13 cellular contexts compared by ENCODE assay signal in genomic region chr2:174666786-174667369, GRCh38.
DNase-seq lines count a peak whose midpoint lies in the region; ATAC-seq, FAIRE-seq and TF ChIP-seq lines count a peak whose summit lies in the region.
"Had no signal": no experiment of that assay in that cellular context is flagged by ENCODE, and none has a peak within 500 bp of the region (broad histone marks: within the 10 kb centered on the region; RNA-seq: fewer than 3 reads in every experiment).

No MANE protein-coding gene starts in this region.

- H3K4me1 ChIP-seq in SK-N-SH (ENCODE audit: control insufficient read depth in 1 of 2, insufficient read depth in 2 of 2, low read depth in 1 of 2, low read length in 1 of 2) (peaks cover 34 to 71% of the 10 kb centered on the region in 2 experiments), suprapubic skin (peaks cover 35% of the 10 kb centered on the region)

- peaks cover 1 to 14% (median 3%) of the 10 kb centered on the region in 3 donors for H3K36me3 Mint-ChIP-seq in naive thymus-derived CD8-positive, alpha-beta T cell

- TF ChIP-seq CTCF in SK-N-SH (IDR thresholded peaks at IDR 0.05) (no peak), brain microvascular endothelial cell (IDR thresholded peaks at IDR 0.05; ENCODE audit: low read depth, low read length, missing control alignments) (peak; percentile 19), suprapubic skin (IDR thresholded peaks at IDR 0.05) (no peak)

- no peak for FAIRE-seq in urothelium cell line (lab: Jason Lieb, UNC)
- FAIRE-seq: astrocyte had no signal

- H3K27me3 ChIP-seq in SK-N-SH (ENCODE audit: insufficient read depth), result no peaks in the 10 kb centered on the region
- H3K27me3 ChIP-seq in brain microvascular endothelial cell (replicated peaks), result no peaks in the 10 kb centered on the region
- no peaks in the 10 kb centered on the region for H3K27me3 ChIP-seq in suprapubic skin

- H3K4me3 Mint-ChIP-seq in naive thymus-derived CD8-positive, alpha-beta T cell, result peak overlapping the region in 5 of 10 donors; percentile 19 to 74 (median 46)

- H2AFZ ChIP-seq in SK-N-SH (ENCODE audit: low read depth), result no peak overlapping the region

- peaks cover 11% of the 10 kb centered on the region for H4K20me1 ChIP-seq in SK-N-SH (ENCODE audit: insufficient read depth)

- CTCF ChIA-PET in SK-N-SH (lab: Yijun Ruan, JAX), result interaction anchor here (1.0 to 3.0 kb wide), 5 partner anchors 9 to 120 kb away, joined by 3 to 13 read pairs (median 7); partner anchors contain the start of gene WIPF1

- peaks cover 0 to 6% of the 10 kb centered on the region in 2 experiments for H3K36me3 ChIP-seq in SK-N-SH (replicated peaks in 1 of 2; ENCODE audit: control insufficient read depth in 1 of 2, insufficient read depth in 2 of 2, low read length in 1 of 2)
- H3K36me3 ChIP-seq in brain microvascular endothelial cell (replicated peaks), result no peaks in the 10 kb centered on the region
- no peaks in the 10 kb centered on the region for H3K36me3 ChIP-seq in suprapubic skin

- in situ Hi-C loops in brain microvascular endothelial cell (cut with HindIII; ENCODE audit: low pct_ligation_motif_present, low sequenced_read_pairs), result no loop called here

- H3K4me3 ChIP-seq in SK-N-SH (ENCODE audit: low read depth in 2 of 2, low read length in 1 of 2) (no peak overlapping the region), brain microvascular endothelial cell (ENCODE audit: low read depth, low read length) (no peak overlapping the region), suprapubic skin (no peak overlapping the region)

- DNase-seq in SK-N-SH (no peak), brain microvascular endothelial cell (no peak), midbrain (lab: John Stamatoyannopoulos, UW) (peak; percentile 59), suprapubic skin (ENCODE audit: low spot score in 2 of 2) (no peak), urothelium cell line (ENCODE audit: low spot score) (no peak), NCI-H2171 treated with DMSO at 0.1 percent for 48 hours (lab: John Stamatoyannopoulos, UW) (no peak)
- DNase-seq in naive thymus-derived CD8-positive, alpha-beta T cell, result no peak
- DNase-seq: activated CD8-positive, alpha-beta memory T cell treated with anti-CD3 and anti-CD28 coated beads, Interleukin-2, amount 50 U/mL, for 4 hours; DMS153; erythroblast; NCI-H1436 treated with DMSO at 0.1 percent for 48 hours had no signal

- no peak for TF ChIP-seq RAD21 in SK-N-SH (IDR thresholded peaks at IDR 0.05; ENCODE audit: low read length)

- H3K9me2 ChIP-seq in SK-N-SH, result no peaks in the 10 kb centered on the region

- H3K9ac ChIP-seq in SK-N-SH, result no peak overlapping the region

- WGBS in SK-N-SH (ENCODE audit: low lambda C conversion rate), result 98% methylated on average over 6 of the region's 6 CpGs
- WGBS in suprapubic skin, result 61% methylated on average over 6 of the region's 6 CpGs

- H3F3A ChIP-seq in SK-N-SH (replicated peaks; ENCODE audit: insufficient read depth), result peaks cover 22% of the 10 kb centered on the region

- TF ChIP-seq POLR2A in suprapubic skin (IDR thresholded peaks at IDR 0.05), result no peak

- H3K27ac ChIP-seq in SK-N-SH (ENCODE audit: low read depth in 2 of 2, low read length in 1 of 2), result peak overlapping the region; percentile 17 to 79; a peak in 3 of 4 replicates
- H3K27ac ChIP-seq in brain microvascular endothelial cell, result no peak overlapping the region
- peak overlapping the region; percentile 53 for H3K27ac ChIP-seq in suprapubic skin

- no peak for ATAC-seq in SK-N-SH treated with all-trans-retinoic acid at 6 μM for 48 hours
- ATAC-seq in naive thymus-derived CD8-positive, alpha-beta T cell, result no peak

- TF ChIP-seq EP300 in SK-N-SH (IDR thresholded peaks at IDR 0.05; ENCODE audit: borderline replicate concordance in 1 of 2, low read depth in 1 of 2, low read length in 1 of 2) (no peak), suprapubic skin (IDR thresholded peaks at IDR 0.05) (no peak)

- POLR2A ChIA-PET in SK-N-SH (lab: Yijun Ruan, JAX), result interaction anchor here (0.6 kb wide), 1 partner anchor 224 kb away, joined by 3 read pairs; no protein-coding TSS in a partner anchor
- POLR2A ChIA-PET in naive thymus-derived CD8-positive, alpha-beta T cell (lab: Charles Lee), result interaction anchor here (0.7 to 1.2 kb wide), 4 partner anchors 13 to 23 kb away, joined by 3 to 6 read pairs (median 4); no protein-coding TSS in a partner anchor

- H3K27ac Mint-ChIP-seq in naive thymus-derived CD8-positive, alpha-beta T cell, result peak overlapping the region in 5 of 10 donors; percentile 23 to 73 (median 56)

- peaks cover 81% of the 10 kb centered on the region for H3K79me2 ChIP-seq in SK-N-SH (ENCODE audit: insufficient read depth)

- H3K9me3 ChIP-seq in SK-N-SH (no peaks in the 10 kb centered on the region), suprapubic skin (no peaks in the 10 kb centered on the region)

- no peaks in the 10 kb centered on the region for H3K27me3 Mint-ChIP-seq in naive thymus-derived CD8-positive, alpha-beta T cell

- H3K4me2 ChIP-seq in SK-N-SH, result no peak overlapping the region

- H3K9me3 Mint-ChIP-seq in naive thymus-derived CD8-positive, alpha-beta T cell, result peaks cover under 1 to 11% (median 5%) of the 10 kb centered on the region in 9 donors

- H3K4me1 Mint-ChIP-seq in naive thymus-derived CD8-positive, alpha-beta T cell, result peaks cover 14 to 59% (median 29%) of the 10 kb centered on the region in 4 donors

TF ChIP-seq in SK-N-SH, 30 proteins besides CTCF, POLR2A, EP300 and RAD21:
- TF ChIP-seq SIN3A (IDR thresholded peaks at IDR 0.05; ENCODE audit: borderline replicate concordance, low read depth, low read length) (no peak), NRF1 (IDR thresholded peaks at IDR 0.05; ENCODE audit: low read depth, low read length) (no peak), GATA2 (CRISPR knock-in tag; IDR thresholded peaks at IDR 0.05) (no peak), YY1 (IDR thresholded peaks at IDR 0.05; ENCODE audit: low read depth) (no peak), FOXJ3 (CRISPR knock-in tag; IDR thresholded peaks at IDR 0.05) (no peak), EZH2phosphoT487 (IDR thresholded peaks at IDR 0.05; ENCODE audit: borderline replicate concordance, low read depth) (no peak), NFIC (IDR thresholded peaks at IDR 0.05; ENCODE audit: borderline replicate concordance) (no peak)
- TF ChIP-seq, protein P1, sequence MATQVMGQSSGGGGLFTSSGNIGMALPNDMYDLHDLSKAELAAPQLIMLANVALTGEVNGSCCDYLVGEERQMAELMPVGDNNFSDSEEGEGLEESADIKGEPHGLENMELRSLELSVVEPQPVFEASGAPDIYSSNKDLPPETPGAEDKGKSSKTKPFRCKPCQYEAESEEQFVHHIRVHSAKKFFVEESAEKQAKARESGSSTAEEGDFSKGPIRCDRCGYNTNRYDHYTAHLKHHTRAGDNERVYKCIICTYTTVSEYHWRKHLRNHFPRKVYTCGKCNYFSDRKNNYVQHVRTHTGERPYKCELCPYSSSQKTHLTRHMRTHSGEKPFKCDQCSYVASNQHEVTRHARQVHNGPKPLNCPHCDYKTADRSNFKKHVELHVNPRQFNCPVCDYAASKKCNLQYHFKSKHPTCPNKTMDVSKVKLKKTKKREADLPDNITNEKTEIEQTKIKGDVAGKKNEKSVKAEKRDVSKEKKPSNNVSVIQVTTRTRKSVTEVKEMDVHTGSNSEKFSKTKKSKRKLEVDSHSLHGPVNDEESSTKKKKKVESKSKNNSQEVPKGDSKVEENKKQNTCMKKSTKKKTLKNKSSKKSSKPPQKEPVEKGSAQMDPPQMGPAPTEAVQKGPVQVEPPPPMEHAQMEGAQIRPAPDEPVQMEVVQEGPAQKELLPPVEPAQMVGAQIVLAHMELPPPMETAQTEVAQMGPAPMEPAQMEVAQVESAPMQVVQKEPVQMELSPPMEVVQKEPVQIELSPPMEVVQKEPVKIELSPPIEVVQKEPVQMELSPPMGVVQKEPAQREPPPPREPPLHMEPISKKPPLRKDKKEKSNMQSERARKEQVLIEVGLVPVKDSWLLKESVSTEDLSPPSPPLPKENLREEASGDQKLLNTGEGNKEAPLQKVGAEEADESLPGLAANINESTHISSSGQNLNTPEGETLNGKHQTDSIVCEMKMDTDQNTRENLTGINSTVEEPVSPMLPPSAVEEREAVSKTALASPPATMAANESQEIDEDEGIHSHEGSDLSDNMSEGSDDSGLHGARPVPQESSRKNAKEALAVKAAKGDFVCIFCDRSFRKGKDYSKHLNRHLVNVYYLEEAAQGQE (IDR thresholded peaks at IDR 0.05; ENCODE audit: low read depth, low read length), result no peak

TF ChIP-seq in SK-N-SH treated with all-trans-retinoic acid at 6 μM for 48 hours, 23 proteins besides CTCF, POLR2A, EP300 and RAD21:
- TF ChIP-seq CSDC2 (CRISPR knock-in tag; IDR thresholded peaks at IDR 0.05) (no peak), ZFP3 (CRISPR knock-in tag; IDR thresholded peaks at IDR 0.05) (no peak), ZC3H10 (CRISPR knock-in tag; IDR thresholded peaks at IDR 0.05) (no peak), OSR1 (CRISPR knock-in tag; IDR thresholded peaks at IDR 0.05) (no peak), ZFP30 (CRISPR knock-in tag; IDR thresholded peaks at IDR 0.05) (no peak), ESRRG (CRISPR knock-in tag; IDR thresholded peaks at IDR 0.05) (no peak)
- TF ChIP-seq, protein P2, sequence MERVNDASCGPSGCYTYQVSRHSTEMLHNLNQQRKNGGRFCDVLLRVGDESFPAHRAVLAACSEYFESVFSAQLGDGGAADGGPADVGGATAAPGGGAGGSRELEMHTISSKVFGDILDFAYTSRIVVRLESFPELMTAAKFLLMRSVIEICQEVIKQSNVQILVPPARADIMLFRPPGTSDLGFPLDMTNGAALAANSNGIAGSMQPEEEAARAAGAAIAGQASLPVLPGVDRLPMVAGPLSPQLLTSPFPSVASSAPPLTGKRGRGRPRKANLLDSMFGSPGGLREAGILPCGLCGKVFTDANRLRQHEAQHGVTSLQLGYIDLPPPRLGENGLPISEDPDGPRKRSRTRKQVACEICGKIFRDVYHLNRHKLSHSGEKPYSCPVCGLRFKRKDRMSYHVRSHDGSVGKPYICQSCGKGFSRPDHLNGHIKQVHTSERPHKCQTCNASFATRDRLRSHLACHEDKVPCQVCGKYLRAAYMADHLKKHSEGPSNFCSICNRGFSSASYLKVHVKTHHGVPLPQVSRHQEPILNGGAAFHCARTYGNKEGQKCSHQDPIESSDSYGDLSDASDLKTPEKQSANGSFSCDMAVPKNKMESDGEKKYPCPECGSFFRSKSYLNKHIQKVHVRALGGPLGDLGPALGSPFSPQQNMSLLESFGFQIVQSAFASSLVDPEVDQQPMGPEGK (CRISPR knock-in tag; IDR thresholded peaks at IDR 0.05; ENCODE audit: borderline replicate concordance), result no peak
TF ChIP-seq in SK-N-SH treated with all-trans-retinoic acid at 6 μM for 48 hours: peak in this region for 0.
